In genomic region chr14:21258889-21259787, GRCh38 we compare ENCODE assay signal across 1 cellular context.
TF ChIP-seq lines count a peak whose summit lies in the region.

No MANE protein-coding gene starts in this region.

TF ChIP-seq in K562, 482 proteins besides CTCF, POLR2A, EP300 and RAD21:
- 0 out of 2 replicates have a peak, but pooled peaks have one; percentile 32 for TF ChIP-seq POLR2H (tag; IDR thresholded peaks at IDR 0.05; ENCODE audit: low read depth)
- TF ChIP-seq CHD2 (IDR thresholded peaks at IDR 0.05; ENCODE audit: low read depth, low read length) = peak; percentile 12; the same call in 1 of the 2 replicates
- TF ChIP-seq THRB (CRISPR knock-in tag; conservative IDR thresholded peaks at IDR 0.05) = peak; percentile 58; the same call in 1 of the 2 replicates
- TF ChIP-seq POLR2AphosphoS5 (IDR thresholded peaks at IDR 0.05; ENCODE audit: control insufficient read depth, insufficient read depth, low read depth, low read length) = peak; percentile 49; the same call in 1 of the 2 replicates
- TF ChIP-seq KDM1A (IDR thresholded peaks at IDR 0.05) = no peak
- 0 out of 2 replicates have a peak, but pooled peaks have one; percentile 30 for TF ChIP-seq RBFOX2 (IDR thresholded peaks at IDR 0.05; ENCODE audit: low read depth, low read length)
- no peak for TF ChIP-seq ZNF79 (CRISPR knock-in tag; IDR thresholded peaks at IDR 0.05; ENCODE audit: low read depth)
- TF ChIP-seq CHCHD3 (CRISPR knock-in tag; IDR thresholded peaks at IDR 0.05) = 0 out of 2 replicates have a peak, but pooled peaks have one; percentile 21
- peak; percentile 6 for TF ChIP-seq RBM22 (IDR thresholded peaks at IDR 0.05; ENCODE audit: low read depth, low read length, poor library complexity, severe bottlenecking)
- peak; percentile 52; the same call in 1 of the 2 replicates for TF ChIP-seq SUPT5H (IDR thresholded peaks at IDR 0.05)
- TF ChIP-seq MYBL2 (IDR thresholded peaks at IDR 0.05; ENCODE audit: low read depth) = no peak
- no peak for TF ChIP-seq MYBL2 (CRISPR knock-in tag; IDR thresholded peaks at IDR 0.05; ENCODE audit: borderline replicate concordance)
- 0 out of 2 replicates have a peak, but pooled peaks have one; percentile 24 for TF ChIP-seq POLR2AphosphoS2 (IDR thresholded peaks at IDR 0.05; ENCODE audit: low read length)
- no peak for TF ChIP-seq NFRKB (IDR thresholded peaks at IDR 0.05; ENCODE audit: low read depth)
- peak; percentile 50 for TF ChIP-seq POLR2B (IDR thresholded peaks at IDR 0.05; ENCODE audit: low read depth, partially characterized antibody)
- 0 out of 2 replicates have a peak, but pooled peaks have one; percentile 14 for TF ChIP-seq POLR2G (IDR thresholded peaks at IDR 0.05; ENCODE audit: low read depth, low read length)
